ENCODE assay signal across 13 cellular contexts in the genomic region with DNA sequence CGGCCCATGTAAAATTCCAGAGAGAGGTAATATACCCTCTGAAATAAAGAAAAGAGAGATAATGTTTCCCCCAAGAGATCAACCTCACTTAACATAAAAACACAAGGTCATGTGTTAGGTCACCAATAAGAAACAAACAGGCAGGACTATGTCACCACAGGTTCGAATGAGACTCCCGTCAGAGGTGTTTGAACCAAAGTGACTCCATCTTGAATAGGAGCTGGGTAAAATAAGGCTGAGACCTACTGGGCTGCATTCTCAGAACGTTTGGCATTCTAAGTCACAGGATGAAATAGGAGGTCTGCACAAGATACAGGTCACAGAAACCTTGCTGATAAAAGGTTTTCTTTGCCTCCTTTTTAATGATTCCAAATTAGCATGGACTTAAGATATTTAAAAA.
"Had no signal": no experiment of that assay in that cellular context is flagged by ENCODE, and none has a peak within 500 bp of the region (broad histone marks: within the 10 kb centered on the region; RNA-seq: fewer than 3 reads in every experiment).

No MANE protein-coding gene starts in this region.

- H3K9ac ChIP-seq: parathyroid adenoma had no signal

- H2AFZ ChIP-seq: parathyroid adenoma had no signal

- H3K4me1 ChIP-seq: parathyroid adenoma, tibial artery had no signal

- H3K79me2 ChIP-seq: parathyroid adenoma had no signal

- H3K4me3 ChIP-seq: esophagus squamous epithelium, tibial artery had no signal

- DNase-seq: activated CD4-positive, alpha-beta memory T cell treated with anti-CD3 and anti-CD28 coated beads for 36 hours; activated gamma-delta T cell; activated T-cell treated with anti-CD3 and anti-CD28 coated beads, Interleukin-2, amount 50 U/mL, for 4 hours; amygdala; cerebellar nuclear complex; endodermal cell; esophagus squamous epithelium; head of caudate nucleus; mesendoderm; stimulated activated CD4-positive, alpha-beta T cell treated with anti-CD3 and anti-CD28 coated beads, Interleukin-4, amount 100 ng/mL, for 4 hours; T-helper 9 cell; tibial artery had no signal

- H3K9me3 ChIP-seq: esophagus squamous epithelium, tibial artery had no signal

- ATAC-seq: activated T-cell treated with anti-CD3 and anti-CD28 coated beads, Interleukin-2, amount 50 U/mL, for 4 hours had no signal

- H3K27ac ChIP-seq: parathyroid adenoma, tibial artery had no signal

- H3K27me3 ChIP-seq: esophagus squamous epithelium, tibial artery had no signal
